14 cellular contexts compared by ENCODE assay signal in the genomic region with DNA sequence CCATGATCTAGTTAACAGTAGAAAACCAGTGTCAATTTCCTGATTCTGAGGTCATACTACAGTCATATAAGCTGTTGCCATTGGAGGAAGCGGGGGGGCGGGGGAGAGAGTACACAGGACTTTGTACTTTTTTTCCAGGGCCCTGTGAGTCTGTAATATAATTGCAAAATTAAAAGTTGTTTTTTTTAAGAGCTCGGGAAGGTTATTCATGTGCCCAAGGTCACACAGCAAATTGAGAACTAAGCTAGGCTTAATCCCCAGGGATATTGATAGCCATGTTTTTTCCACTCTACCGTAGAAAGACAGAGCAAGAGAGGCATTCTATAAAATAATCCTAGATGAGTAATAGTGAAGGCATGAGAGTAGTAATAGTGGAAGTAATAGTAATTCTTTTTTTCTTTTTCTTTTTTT.
DNase-seq lines count a peak whose midpoint lies in the region; ATAC-seq and TF ChIP-seq lines count a peak whose summit lies in the region.
"Had no signal": no experiment of that assay in that cellular context is flagged by ENCODE, and none has a peak within 500 bp of the region (broad histone marks: within the 10 kb centered on the region; RNA-seq: fewer than 3 reads in every experiment).

No MANE protein-coding gene starts in this region.

- peak; percentile 25 for DNase-seq in HS-5 (ENCODE audit: low read depth)
- DNase-seq in astrocyte of the spinal cord (ENCODE audit: low read depth, low spot score): peak; percentile 46
- DNase-seq in hepatic stellate cell (ENCODE audit: low spot score): peak; percentile 79
- DNase-seq in NCI-H526 (lab: John Stamatoyannopoulos, UW): no peak
- no peak for DNase-seq in medulla oblongata (ENCODE audit: extremely low spot score)
- no peak for DNase-seq in activated T-cell treated with anti-CD3 and anti-CD28 coated beads for 4 hours
- DNase-seq: activated CD4-positive, CD25-positive, alpha-beta regulatory T cell treated with anti-CD3 and anti-CD28 coated beads, Interleukin-2, amount 50 U/mL, for 72 hours; activated T-cell treated with anti-CD3 and anti-CD28 coated beads, Interleukin-2, amount 50 U/mL, for 4 hours; effector CD4-positive, alpha-beta T cell; GDM1; natural killer cell had no signal

- H3K27me3 ChIP-seq in skeletal muscle satellite cell (ENCODE audit: control insufficient read depth, insufficient read depth, low read length): no peaks in the 10 kb centered on the region

- in situ Hi-C loops in astrocyte of the spinal cord (cut with HindIII; ENCODE audit: low sequenced_read_pairs): no loop called here

- H3K4me3 ChIP-seq in astrocyte of the spinal cord (ENCODE audit: low read depth, low read length) (no peak overlapping the region), skeletal muscle satellite cell (ENCODE audit: low read length) (no peak overlapping the region)

- H3K9me3 ChIP-seq in skeletal muscle satellite cell (replicated peaks; ENCODE audit: low read length): peaks cover 5% of the 10 kb centered on the region

- H3K4me1 ChIP-seq in skeletal muscle satellite cell (ENCODE audit: control insufficient read depth, insufficient read depth, low read length): peaks cover 25% of the 10 kb centered on the region

- H3K36me3 ChIP-seq in skeletal muscle satellite cell (ENCODE audit: insufficient read depth, low read length): no peaks in the 10 kb centered on the region

- peak overlapping the region; percentile 49 for H3K4me2 ChIP-seq in skeletal muscle satellite cell (ENCODE audit: low read length)

- no peak for ATAC-seq in GM18861 (IDR thresholded peaks at IDR 0.05; ENCODE audit: unreplicated experiment)
- ATAC-seq: activated T-cell treated with anti-CD3 and anti-CD28 coated beads, Interleukin-2, amount 50 U/mL, for 4 hours; natural killer cell; sciatic nerve had no signal

- no peak for TF ChIP-seq CTCF in astrocyte of the spinal cord (IDR thresholded peaks at IDR 0.05; ENCODE audit: low read depth, low read length)

- no peak overlapping the region for H3K9ac ChIP-seq in skeletal muscle satellite cell (ENCODE audit: low read depth, low read length)

Comparison
In these comparisons a context has a peak if more than half of its experiments do, and no peak if none do; other contexts are left out.
1. DNase-seq: peak in HS-5 (single experiment), astrocyte of the spinal cord (single experiment) and hepatic stellate cell (single experiment); none in NCI-H526 (0 of 2), medulla oblongata (single experiment) and activated T-cell treated with anti-CD3 and anti-CD28 coated beads for 4 hours (single experiment).